Comparison of ENCODE assay signal across 11 cellular contexts in the genomic region with DNA sequence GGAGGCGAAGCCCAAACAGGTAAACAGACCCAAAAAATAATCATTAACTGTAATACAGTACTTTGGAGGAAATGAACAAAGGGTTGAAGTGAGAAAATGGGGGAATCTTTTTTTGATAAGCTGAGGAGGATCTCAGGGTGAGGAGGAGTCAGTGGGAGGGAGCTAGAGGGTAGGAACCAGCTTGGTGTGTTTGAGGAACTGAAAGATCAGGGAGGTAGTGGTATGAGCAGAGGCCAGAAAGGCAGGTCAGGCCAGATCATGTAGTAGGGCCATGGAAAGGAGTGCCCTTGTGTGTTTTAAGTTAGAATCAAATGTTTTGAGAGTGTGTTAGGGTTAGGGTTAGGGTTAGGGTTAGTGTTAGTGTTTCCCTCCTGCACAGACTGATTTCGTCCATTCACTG.
DNase-seq lines count a peak whose midpoint lies in the region; ATAC-seq lines count a peak whose summit lies in the region.
"Had no signal": no experiment of that assay in that cellular context is flagged by ENCODE, and none has a peak within 500 bp of the region (broad histone marks: within the 10 kb centered on the region; RNA-seq: fewer than 3 reads in every experiment).

No MANE protein-coding gene starts in this region.

- DNase-seq in DMS53 treated with DMSO at 0.1 percent for 48 hours (lab: John Stamatoyannopoulos, UW; ENCODE audit: unreplicated experiment) (no peak), NCI-H2081 (lab: John Stamatoyannopoulos, UW) (no peak), NCI-H2107 (lab: John Stamatoyannopoulos, UW) (no peak)
- DNase-seq: activated T-cell treated with anti-CD3 and anti-CD28 coated beads, Interleukin-2, amount 50 U/mL, for 4 hours; DMS79; left cardiac atrium; NK-92 treated with Interleukin-12 subunit alpha and Interleukin-12 subunit beta, amount 100 ng/mL, for 24 hours had no signal

- ATAC-seq in GM19043 (IDR thresholded peaks at IDR 0.05; ENCODE audit: low read depth, unreplicated experiment): peak; percentile 97
- peak; percentile 80 for ATAC-seq in HG02571 (IDR thresholded peaks at IDR 0.05; ENCODE audit: unreplicated experiment)
- ATAC-seq in HG03378 (IDR thresholded peaks at IDR 0.05; ENCODE audit: unreplicated experiment): peak; percentile 99
- ATAC-seq in HG03571 (IDR thresholded peaks at IDR 0.05; ENCODE audit: unreplicated experiment): no peak
- ATAC-seq: activated T-cell treated with anti-CD3 and anti-CD28 coated beads, Interleukin-2, amount 50 U/mL, for 4 hours; left cardiac atrium had no signal
